In the genomic region with DNA sequence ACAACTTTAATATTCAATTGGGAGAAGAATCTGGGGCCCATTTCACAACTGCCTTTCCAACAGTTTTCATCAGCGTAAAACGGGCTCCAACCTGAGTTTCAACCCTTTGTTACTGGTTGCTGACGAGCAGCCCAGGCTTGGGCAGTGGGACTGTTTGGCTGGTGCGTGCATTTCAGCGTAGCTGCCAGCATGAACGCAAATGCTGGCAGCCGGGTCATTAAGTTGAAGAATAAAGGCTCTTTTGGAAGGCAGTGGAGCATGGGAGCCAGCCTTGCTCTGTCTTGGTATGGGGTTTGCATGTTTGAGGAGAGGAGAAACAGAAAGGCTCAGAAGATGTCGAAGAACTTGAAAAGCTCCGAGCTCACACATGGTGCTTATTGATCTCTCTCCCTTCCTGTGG, we compare ENCODE assay signal across 19 cellular contexts. TPM values are rescaled to one million over a fixed set of nuclear protein-coding genes. Genes with fewer than 3 reads are reported as not detected.
DNase-seq lines count a peak whose midpoint lies in the region.
"Had no signal": no experiment of that assay in that cellular context is flagged by ENCODE, and none has a peak within 500 bp of the region (broad histone marks: within the 10 kb centered on the region; RNA-seq: fewer than 3 reads in every experiment).

No MANE protein-coding gene starts in this region.

- no peaks in the 10 kb centered on the region for H3K36me3 ChIP-seq in MG63

- no peaks in the 10 kb centered on the region for H3K9me3 ChIP-seq in MG63
- H3K9me3 ChIP-seq: SK-N-SH had no signal

- DNase-seq in NCI-H1092 (lab: John Stamatoyannopoulos, UW): peak; percentile 12
- DNase-seq in NCI-H446 treated with DMSO at 0.1 percent for 48 hours (lab: John Stamatoyannopoulos, UW): peak; percentile 78
- DNase-seq in left kidney (ENCODE audit: low read depth, low spot score): peak; percentile 87
- peak; percentile 23 for DNase-seq in renal cortical epithelial cell (ENCODE audit: low read depth)
- no peak for DNase-seq in MG63
- no peak for DNase-seq in DMS153 (lab: John Stamatoyannopoulos, UW)
- no peak for DNase-seq in NCI-H187 treated with DMSO at 0.1 percent for 48 hours (lab: John Stamatoyannopoulos, UW)
- DNase-seq: ACHN, AML-193, DMS 273 treated with DMSO at 0.1 percent for 48 hours, EL, H7, KBM-7, NCI-H1436 treated with DMSO at 0.1 percent for 48 hours, NCI-H2081, NCI-H510A treated with DMSO at 0.1 percent for 48 hours, SHP77, SK-N-SH, T-helper 1 cell had no signal

- H3K4me3 ChIP-seq in MG63: no peak overlapping the region

- H3K27me3 ChIP-seq in MG63: no peaks in the 10 kb centered on the region; the same call in 1 of the 2 replicates

RNA-seq across cellular contexts. Expression of a gene that starts 40.7 kb away (rescaled TPM):
- total RNA-seq in renal cortical epithelial cell: 20.5 and 47.1 TPM in 2 replicates
- total RNA-seq in MG63 (2014; rRNA removed; shearing (Covaris generic); ENCODE audit: low replicate concordance): 58.6 and 222 TPM in 2 replicates

RNA-seq across cellular contexts. Expression of a gene that starts 40.8 kb away (rescaled TPM):
- 17.0 and 38.1 TPM in 2 replicates for total RNA-seq in renal cortical epithelial cell
- 5.7 and 8.6 TPM in 2 replicates for total RNA-seq in MG63 (2014; rRNA removed; shearing (Covaris generic); ENCODE audit: low replicate concordance)

Comparison
In these comparisons a context has a peak if more than half of its experiments do, and no peak if none do; other contexts are left out.
1. DNase-seq: peak in NCI-H1092 (single experiment), NCI-H446 treated with DMSO at 0.1 percent for 48 hours (single experiment), left kidney (single experiment) and renal cortical epithelial cell (single experiment); none in MG63 (single experiment), DMS153 (single experiment) and NCI-H187 treated with DMSO at 0.1 percent for 48 hours (single experiment).